2 cellular contexts compared by ENCODE assay signal in genomic region chr4:128858875-128859696, GRCh38.
TF ChIP-seq lines count a peak whose summit lies in the region.

No MANE protein-coding gene starts in this region.

TF ChIP-seq in HepG2, 621 proteins besides CTCF, POLR2A, EP300 and RAD21:
- TF ChIP-seq ZNF407 (CRISPR knock-in tag; IDR thresholded peaks at IDR 0.05; ENCODE audit: not compliant biosample characterization), result no peak
- TF ChIP-seq JUNB (CRISPR knock-in tag; IDR thresholded peaks at IDR 0.05; ENCODE audit: borderline replicate concordance), result peak; percentile 12; the same call in 1 of the 2 replicates
- peak; percentile 76 for TF ChIP-seq RBM22 (optimal IDR thresholded peaks at IDR 0.05; ENCODE audit: low read length)
- TF ChIP-seq MNT (IDR thresholded peaks at IDR 0.05), result peak; percentile 76
- TF ChIP-seq ETV5 (CRISPR knock-in tag; IDR thresholded peaks at IDR 0.05; ENCODE audit: borderline replicate concordance), result no peak
TF ChIP-seq in HepG2: peak in this region for 3.

TF ChIP-seq in K562, 482 proteins besides CTCF, POLR2A, EP300 and RAD21:
- TF ChIP-seq SLC30A9 (CRISPR knock-in tag; IDR thresholded peaks at IDR 0.05) (no peak), PHF20 (IDR thresholded peaks at IDR 0.05; ENCODE audit: partially characterized antibody) (peak; percentile 51), DLX4 (CRISPR knock-in tag; IDR thresholded peaks at IDR 0.05) (no peak), STAT5A (IDR thresholded peaks at IDR 0.05; ENCODE audit: borderline replicate concordance, low read length) (peak; percentile 55; the same call in 1 of the 2 replicates), DACH1 (IDR thresholded peaks at IDR 0.05; ENCODE audit: partially characterized antibody) (no peak), ZNF586 (CRISPR knock-in tag; conservative IDR thresholded peaks at IDR 0.05) (no peak), SMAD2 (IDR thresholded peaks at IDR 0.05; ENCODE audit: low read depth, low read length) (no peak), SUPT5H (IDR thresholded peaks at IDR 0.05) (peak; percentile 63; the same call in 1 of the 2 replicates), MAX (CRISPR knock-in tag; IDR thresholded peaks at IDR 0.05) (0 out of 2 replicates have a peak, but pooled peaks have one; percentile 12), NR3C1 (CRISPR knock-in tag; IDR thresholded peaks at IDR 0.05) (no peak), ZNF518B (CRISPR knock-in tag; IDR thresholded peaks at IDR 0.05) (no peak)
